Comparison of ENCODE assay signal across 1 cellular context in the genomic region with DNA sequence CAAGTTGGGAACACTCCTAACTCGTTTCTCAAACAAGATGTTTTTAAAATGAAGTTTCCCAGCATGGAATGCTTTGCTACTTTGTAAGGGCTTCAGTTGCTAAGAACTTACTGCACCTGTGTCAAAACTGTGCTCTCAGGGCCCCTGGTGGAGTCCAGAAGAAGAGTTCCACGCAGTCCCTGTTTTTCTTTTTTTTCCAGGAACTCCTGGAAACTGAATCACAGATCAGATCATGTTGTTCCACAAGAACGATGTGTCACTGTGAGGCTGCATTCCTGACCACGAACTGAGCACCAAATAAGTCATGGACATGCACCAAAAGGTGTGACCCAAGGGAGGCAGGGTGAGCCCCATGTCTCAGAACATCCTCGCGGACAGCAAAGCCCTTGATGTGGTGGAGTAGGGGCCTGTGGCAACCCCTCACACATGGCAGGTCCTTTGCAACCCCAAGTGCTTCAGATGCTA.
TF ChIP-seq lines count a peak whose summit lies in the region.

No MANE protein-coding gene starts in this region.

TF ChIP-seq in SK-N-SH, 30 proteins besides CTCF, POLR2A, EP300 and RAD21 (continued from another document):
- TF ChIP-seq SIN3A (IDR thresholded peaks at IDR 0.05; ENCODE audit: borderline replicate concordance, low read depth, low read length) (no peak), IRF3 (IDR thresholded peaks at IDR 0.05; ENCODE audit: low read depth, low read length) (no peak), CHD2 (IDR thresholded peaks at IDR 0.05; ENCODE audit: low read length, partially characterized antibody) (no peak), TCF12 (IDR thresholded peaks at IDR 0.05) (no peak), USF1 (IDR thresholded peaks at IDR 0.05; ENCODE audit: borderline replicate concordance, low read depth) (no peak), MAX (IDR thresholded peaks at IDR 0.05; ENCODE audit: low read depth) (no peak)
